In the genomic region with DNA sequence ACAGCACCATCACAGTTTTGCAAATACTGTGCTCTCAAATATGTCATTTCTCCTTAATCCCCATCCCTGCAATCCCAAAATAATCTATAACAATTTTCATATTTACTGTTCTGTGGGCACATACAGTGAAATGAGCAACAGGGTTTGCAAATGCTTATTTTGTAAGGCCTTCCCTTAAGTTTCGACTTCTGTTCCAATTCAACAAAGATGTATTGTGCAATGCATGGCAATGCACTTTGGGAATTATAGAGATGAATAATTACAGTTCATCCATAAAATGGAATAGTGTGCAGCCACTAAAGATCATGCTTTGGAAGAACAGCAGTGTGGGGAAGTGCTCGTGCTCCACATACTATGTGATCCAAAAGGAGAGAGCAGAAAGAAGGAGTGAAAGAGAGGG, we compare ENCODE assay signal across 29 cellular contexts. TPM values are rescaled to one million over a fixed set of nuclear protein-coding genes. Genes with fewer than 3 reads are reported as not detected.
"Had no signal": no experiment of that assay in that cellular context is flagged by ENCODE, and none has a peak within 500 bp of the region (broad histone marks: within the 10 kb centered on the region; RNA-seq: fewer than 3 reads in every experiment).

No MANE protein-coding gene starts in this region.

- ATAC-seq: activated CD4-positive, CD25-positive, alpha-beta regulatory T cell treated with anti-CD3 and anti-CD28 coated beads, Interleukin-2, amount 50 U/mL, for 24 hours; activated CD8-positive, alpha-beta T cell treated with anti-CD3 and anti-CD28 coated beads for 36 hours; activated naive CD8-positive, alpha-beta T cell treated with anti-CD3 and anti-CD28 coated beads, Interleukin-2, amount 50 U/mL, for 24 hours; activated T-cell treated with anti-CD3 and anti-CD28 coated beads, Interleukin-2, amount 50 U/mL, for 4 hours; activated T-helper 17 cell treated with anti-CD3 and anti-CD28 coated beads, Interleukin-2, amount 50 U/mL, for 72 hours; esophagus mucosa; heart left ventricle; T-cell had no signal

- H3K27ac ChIP-seq: brain microvascular endothelial cell, coronary artery, dorsolateral prefrontal cortex, heart left ventricle, WERI-Rb-1 had no signal

- H3K9me3 ChIP-seq: heart left ventricle had no signal

- H3K36me3 ChIP-seq: brain microvascular endothelial cell, heart left ventricle, WERI-Rb-1 had no signal

- DNase-seq: activated B cell treated with CpG ODN at 0.5 μM for 24 hours; activated CD4-positive, alpha-beta T cell treated with anti-CD3 and anti-CD28 coated beads for 48 hours; activated CD4-positive, alpha-beta T cell treated with anti-CD3 and anti-CD28 coated beads, Interleukin-2, amount 50 U/mL, for 1 hour; activated CD4-positive, alpha-beta T cell treated with anti-CD3 and anti-CD28 coated beads, Interleukin-2, amount 50 U/mL, for 48 hours; activated CD8-positive, alpha-beta memory T cell treated with anti-CD3 and anti-CD28 coated beads for 24 hours; activated CD8-positive, alpha-beta T cell treated with anti-CD3 and anti-CD28 coated beads for 36 hours; activated effector memory CD4-positive, alpha-beta T cell treated with Interleukin-2 at 50 U/mL for 16 hours; activated gamma-delta T cell treated with Interleukin-2 at 50 U/mL for 16 hours; activated naive CD4-positive, alpha-beta T cell treated with anti-CD3 and anti-CD28 coated beads, Interleukin-2, amount 50 U/mL, for 16 hours; activated naive CD4-positive, alpha-beta T cell treated with Interleukin-2 at 50 U/mL for 16 hours; activated naive CD8-positive, alpha-beta T cell treated with anti-CD3 and anti-CD28 coated beads, Interleukin-2, amount 50 U/mL, for 24 hours; activated T-cell treated with anti-CD3 and anti-CD28 coated beads, Interleukin-2, amount 50 U/mL, for 4 hours; brain microvascular endothelial cell; dorsolateral prefrontal cortex; effector memory CD4-positive, alpha-beta T cell; endodermal cell; glutamatergic neuron; heart left ventricle; T-cell; T-helper 9 cell; WERI-Rb-1 had no signal

- H3K4me3 ChIP-seq: coronary artery, dorsolateral prefrontal cortex, heart left ventricle had no signal

RNA-seq across cellular contexts. Expression of a gene that starts 4.9 kb away (rescaled TPM):
- total RNA-seq: activated CD8-positive, alpha-beta T cell treated with anti-CD3 and anti-CD28 coated beads for 36 hours; astrocyte; cerebellum; endodermal cell; frontal cortex; T-helper 2 cell treated with Interferon-gamma antibody and Interleukin-4, amounts not matched to agents 100 ng/mL and 5 ng/mL, for 36 hours had no signal
